ENCODE assay signal across 11 cellular contexts in the genomic region with DNA sequence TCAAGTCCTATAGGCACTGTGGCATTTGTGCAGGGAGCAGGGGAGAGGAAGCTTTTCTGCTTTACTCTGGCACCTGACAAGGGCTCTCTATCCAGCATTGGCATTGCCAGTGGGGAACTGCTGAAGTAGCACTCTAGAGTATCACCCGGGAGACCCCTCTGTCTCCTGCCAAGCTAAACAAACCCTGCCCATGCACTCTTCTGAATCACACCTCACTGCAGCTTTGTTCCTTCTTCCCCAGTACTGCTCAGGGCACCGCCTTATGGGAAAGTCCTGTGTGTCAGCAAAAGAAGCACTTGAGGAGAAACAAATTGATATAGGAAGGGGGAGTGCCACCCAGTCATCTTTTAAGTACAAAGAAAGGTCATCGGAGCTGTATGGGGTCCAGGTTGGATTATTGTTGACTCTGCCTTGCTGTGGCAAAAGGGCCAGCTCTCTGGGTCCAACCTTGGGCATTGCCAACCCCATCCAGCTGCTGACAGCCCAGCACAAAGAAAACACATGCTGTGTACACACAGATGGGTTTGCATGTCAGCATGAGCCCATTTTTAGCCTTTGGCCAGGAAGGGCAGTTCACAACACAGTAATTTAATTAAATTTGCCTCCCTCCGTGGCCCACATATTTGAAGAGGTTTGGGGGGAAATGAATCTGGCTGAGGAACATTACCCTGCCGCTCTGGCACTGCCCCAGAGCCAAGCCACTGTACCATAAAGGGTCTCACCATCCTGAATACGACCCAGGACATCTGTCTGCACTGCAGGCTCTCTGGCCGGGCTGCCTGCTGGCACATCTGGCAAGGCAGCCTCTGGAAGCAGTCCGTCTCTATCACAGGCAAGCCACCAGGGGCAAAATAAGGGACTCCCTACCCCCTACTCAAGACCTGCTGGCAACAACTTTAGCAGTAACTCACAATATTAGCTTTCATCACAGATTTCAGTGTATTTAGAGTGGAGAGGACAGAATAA. TPM values are rescaled to one million over a fixed set of nuclear protein-coding genes. Genes with fewer than 3 reads are reported as not detected.
DNase-seq lines count a peak whose midpoint lies in the region; ATAC-seq and TF ChIP-seq lines count a peak whose summit lies in the region.
"Had no signal": no experiment of that assay in that cellular context is flagged by ENCODE, and none has a peak within 500 bp of the region (broad histone marks: within the 10 kb centered on the region; RNA-seq: fewer than 3 reads in every experiment).

No MANE protein-coding gene starts in this region.

- H3F3A ChIP-seq in PC-3 (ENCODE audit: low read length, unreplicated experiment): peaks cover 18% of the 10 kb centered on the region

- H3K9me2 ChIP-seq in PC-3 (replicated peaks; ENCODE audit: low read length): no peaks in the 10 kb centered on the region

- ATAC-seq in PC-3 (peak; percentile 23), HG02571 (IDR thresholded peaks at IDR 0.05; ENCODE audit: unreplicated experiment) (no peak), HG03571 (IDR thresholded peaks at IDR 0.05; ENCODE audit: unreplicated experiment) (no peak)

- no TSS peak for BruUV-seq in PC-3 (replicated peaks; lab: Mats Ljungman, UMichigan)

- H3K4me1 ChIP-seq in PC-3 (ENCODE audit: insufficient read depth, low read length): peaks cover 33% of the 10 kb centered on the region
- no peaks in the 10 kb centered on the region for H3K4me1 ChIP-seq in sigmoid colon

- H3K9me3 ChIP-seq in PC-3 (ENCODE audit: low read length): no peaks in the 10 kb centered on the region
- no peaks in the 10 kb centered on the region for H3K9me3 ChIP-seq in sigmoid colon

- TF ChIP-seq POLR2A in sigmoid colon (IDR thresholded peaks at IDR 0.05): no peak

- TF ChIP-seq CTCF in PC-3 (conservative IDR thresholded peaks at IDR 0.05; ENCODE audit: low read depth, low read length) (no peak), fibroblast of the aortic adventitia (IDR thresholded peaks at IDR 0.05; ENCODE audit: insufficient read depth, low read length) (no peak), sigmoid colon (IDR thresholded peaks at IDR 0.05) (no peak)

- 67 to 79% methylated on average over 8 of the region's 8 CpGs for WGBS in sigmoid colon, 2 donors

- H3K36me3 ChIP-seq in PC-3 (ENCODE audit: low read depth, low read length): peaks cover 5% of the 10 kb centered on the region
- H3K36me3 ChIP-seq in sigmoid colon: no peaks in the 10 kb centered on the region

- no peak overlapping the region for H3K4me2 ChIP-seq in PC-3 (ENCODE audit: low read length)

- CTCF ChIA-PET in PC-3 (lab: Charles Lee): no interaction called here

- POLR2A ChIA-PET in PC-3 (lab: Charles Lee; ENCODE audit: unreplicated experiment): no interaction called here

- H4K20me1 ChIP-seq in PC-3 (ENCODE audit: low read length): no peaks in the 10 kb centered on the region

- H3K27ac ChIP-seq in PC-3 (ENCODE audit: low read length) (peak overlapping the region; percentile 71), sigmoid colon (no peak overlapping the region)

- peak overlapping the region; percentile 30; the same call in 1 of the 2 replicates for H3K9ac ChIP-seq in PC-3 (ENCODE audit: low read length)

- no peak for TF ChIP-seq EP300 in sigmoid colon (IDR thresholded peaks at IDR 0.05)

- no peaks in the 10 kb centered on the region for H3K79me2 ChIP-seq in PC-3 (ENCODE audit: low read length)

- no peaks in the 10 kb centered on the region for H3K27me3 ChIP-seq in PC-3 (ENCODE audit: low read length)
- H3K27me3 ChIP-seq in sigmoid colon: no peaks in the 10 kb centered on the region

- no peak overlapping the region for H2AFZ ChIP-seq in PC-3 (ENCODE audit: low read length)

- intact Hi-C loops in PC-3 (cut with micrococcal nuclease): no loop called here
- intact Hi-C loops in sigmoid colon (cut with DNase I): no loop called here

- no peak overlapping the region for H3K4me3 ChIP-seq in PC-3 (ENCODE audit: low read length)
- H3K4me3 ChIP-seq in fibroblast of the aortic adventitia (ENCODE audit: low read depth, low read length): no peak overlapping the region
- no peak overlapping the region for H3K4me3 ChIP-seq in sigmoid colon

- peak; percentile 12 for DNase-seq in NCI-H187 treated with DMSO at 0.1 percent for 48 hours (lab: John Stamatoyannopoulos, UW)
- DNase-seq in NCI-H187 (lab: John Stamatoyannopoulos, UW): no peak
- DNase-seq in PC-3: peak; percentile 45
- peak; percentile 50 for DNase-seq in fibroblast of the aortic adventitia (ENCODE audit: low read depth)
- DNase-seq in stromal cell of bone marrow (ENCODE audit: low read depth): peak; percentile 21
- no peak for DNase-seq in sigmoid colon
- DNase-seq: GDM1, NCI-H526 had no signal

RNA-seq across cellular contexts. Expression of a gene that starts 13.1 kb away (rescaled TPM):
- total RNA-seq in PC-3 (2014; rRNA removed) (0.26 TPM in 1 of 2 replicates, not detected in the other), fibroblast of the aortic adventitia (ENCODE audit: low replicate concordance) (0.27 TPM in 1 of 2 replicates, not detected in the other), sigmoid colon (1 to 10 TPM in 3 of 4 donors, under 1 TPM in 1; 0.82 to 1.8 (median 1.4) TPM)
- 1 to 10 TPM in 2 of 3 donors, under 1 TPM in 1; 0.60 to 1.4 (median 1.3) TPM for polyA plus RNA-seq in sigmoid colon
- total RNA-seq: T-helper 2 cell treated with Interferon-gamma antibody and Interleukin-4, amounts not matched to agents 100 ng/mL and 5 ng/mL, for 36 hours had no signal

Comparison
In these comparisons a context has a peak if more than half of its experiments do, and no peak if none do; other contexts are left out.
1. DNase-seq: peak in NCI-H187 treated with DMSO at 0.1 percent for 48 hours (single experiment), PC-3 (single experiment), fibroblast of the aortic adventitia (single experiment) and stromal cell of bone marrow (single experiment); none in NCI-H187 (0 of 2) and sigmoid colon (single experiment).